17 cellular contexts compared by ENCODE assay signal in the genomic region with DNA sequence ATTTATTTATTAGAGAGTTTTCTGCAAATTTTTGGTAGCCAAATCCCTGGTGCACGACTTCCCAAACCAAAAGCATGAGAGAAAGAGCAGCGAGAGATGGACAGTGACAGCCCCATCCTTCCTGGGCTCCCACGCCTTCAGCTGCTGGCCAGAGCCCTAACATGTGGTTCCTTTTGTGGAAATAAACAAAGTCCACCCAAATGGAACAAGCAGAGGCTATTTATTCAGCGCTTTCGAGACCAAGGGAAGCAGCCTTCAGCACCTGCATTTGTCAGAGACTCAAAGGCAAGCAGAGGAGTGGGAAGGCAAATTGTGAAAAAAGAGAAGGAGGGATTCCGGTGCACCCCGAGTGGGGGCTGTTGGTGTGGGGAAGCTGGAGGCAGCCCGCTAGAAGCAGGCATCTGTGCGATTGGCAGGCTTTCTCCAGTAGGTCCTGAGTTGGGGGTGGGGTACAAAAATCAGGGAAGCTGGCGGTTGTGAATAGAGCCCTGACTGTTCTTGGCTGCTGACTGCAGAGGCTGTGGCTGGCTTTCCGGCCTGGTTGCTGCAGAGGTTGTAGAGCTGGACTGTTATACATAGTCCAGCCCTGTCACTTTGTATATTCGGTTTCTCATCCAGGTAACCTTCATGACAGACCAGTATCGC.
A peak's percentile ranks its signal among the peaks of the same experiment; 100 is the strongest.
DNase-seq lines count a peak whose midpoint lies in the region; ATAC-seq and TF ChIP-seq lines count a peak whose summit lies in the region.
"Had no signal": no experiment of that assay in that cellular context is flagged by ENCODE, and none has a peak within 500 bp of the region (broad histone marks: within the 10 kb centered on the region; RNA-seq: fewer than 3 reads in every experiment).

No MANE protein-coding gene starts in this region.

- H3K27me3 ChIP-seq in esophagus squamous epithelium = no peaks in the 10 kb centered on the region

- H3K36me3 Mint-ChIP-seq in neural crest cell (ENCODE audit: low read depth) = no peaks in the 10 kb centered on the region
- no peaks in the 10 kb centered on the region for H3K36me3 Mint-ChIP-seq in activated T-cell treated with anti-CD3 and anti-CD28 coated beads, Interleukin-2, amount 50 U/mL, for 72 hours (ENCODE audit: insufficient read depth in 2 of 2)
- H3K36me3 Mint-ChIP-seq: CD4-positive, CD25-positive, alpha-beta regulatory T cell had no signal

- no peak for TF ChIP-seq POLR2A in esophagus squamous epithelium (IDR thresholded peaks at IDR 0.05)

- 58 to 67% methylated on average over 13 of the region's 13 CpGs for WGBS in esophagus squamous epithelium, 2 donors

- DNase-seq in NCI-H1092 treated with DMSO at 0.1 percent for 48 hours (lab: John Stamatoyannopoulos, UW) (peak; percentile 30), head of caudate nucleus (peak in 31 of 42 donors; percentile 9 to 61 (median 27)), neural crest cell (ENCODE audit: low read depth, low spot score) (no peak), superior temporal gyrus (ENCODE audit: extremely low spot score) (peak; percentile 29), esophagus squamous epithelium (lab: John Stamatoyannopoulos, UW) (no peak)
- no peak for DNase-seq in activated T-cell treated with anti-CD3 and anti-CD28 coated beads, Interleukin-2, amount 50 U/mL, for 72 hours
- DNase-seq: AML-193; CD4-positive, CD25-positive, alpha-beta regulatory T cell; COR-L47; IMR-90; NCI-H146; NCI-H2081; NCI-H2171 treated with DMSO at 0.1 percent for 48 hours; NCI-H446 had no signal

- intact Hi-C loops in head of caudate nucleus (cut with DNase I) = no loop called here
- intact Hi-C loops in esophagus squamous epithelium (cut with DNase I) = no loop called here

- no peaks in the 10 kb centered on the region for H3K4me1 ChIP-seq in esophagus squamous epithelium
- H3K4me1 ChIP-seq: HAP-1 had no signal

- H3K27ac ChIP-seq in esophagus squamous epithelium = no peak overlapping the region

- TF ChIP-seq CTCF in neural crest cell (conservative IDR thresholded peaks at IDR 0.05) = no peak
- TF ChIP-seq CTCF in esophagus squamous epithelium (IDR thresholded peaks at IDR 0.05) = no peak

- H3K4me1 Mint-ChIP-seq in neural crest cell = peaks cover 16% of the 10 kb centered on the region
- H3K4me1 Mint-ChIP-seq in activated T-cell treated with anti-CD3 and anti-CD28 coated beads, Interleukin-2, amount 50 U/mL, for 72 hours (ENCODE audit: low read depth) = no peaks in the 10 kb centered on the region
- H3K4me1 Mint-ChIP-seq: CD4-positive, CD25-positive, alpha-beta regulatory T cell had no signal

- no peaks in the 10 kb centered on the region for H3K9me3 ChIP-seq in esophagus squamous epithelium
- H3K9me3 ChIP-seq: HAP-1 had no signal

- H3K27ac Mint-ChIP-seq in neural crest cell (ENCODE audit: unreplicated experiment) = no peak overlapping the region
- no peak overlapping the region for H3K27ac Mint-ChIP-seq in activated T-cell treated with anti-CD3 and anti-CD28 coated beads, Interleukin-2, amount 50 U/mL, for 72 hours
- H3K27ac Mint-ChIP-seq: CD4-positive, CD25-positive, alpha-beta regulatory T cell had no signal

- H3K36me3 ChIP-seq in esophagus squamous epithelium = no peaks in the 10 kb centered on the region
- H3K36me3 ChIP-seq: HAP-1 had no signal

- H3K4me3 ChIP-seq in esophagus squamous epithelium = no peak overlapping the region
- H3K4me3 ChIP-seq: HAP-1 had no signal

- no peak for ATAC-seq in GM18519 (IDR thresholded peaks at IDR 0.05; ENCODE audit: low FRiP score, unreplicated experiment)
- ATAC-seq in activated T-cell treated with anti-CD3 and anti-CD28 coated beads, Interleukin-2, amount 50 U/mL, for 72 hours (replicated peaks in 1 of 2) = no peak
- ATAC-seq: Right ventricle myocardium inferior had no signal

- H3K4me3 Mint-ChIP-seq in neural crest cell = peak overlapping the region; percentile 10
- no peak overlapping the region for H3K4me3 Mint-ChIP-seq in activated T-cell treated with anti-CD3 and anti-CD28 coated beads, Interleukin-2, amount 50 U/mL, for 72 hours
- H3K4me3 Mint-ChIP-seq: CD4-positive, CD25-positive, alpha-beta regulatory T cell had no signal

- no peaks in the 10 kb centered on the region for H3K9me3 Mint-ChIP-seq in neural crest cell
- peaks cover 1 to 2% of the 10 kb centered on the region in 2 donors for H3K9me3 Mint-ChIP-seq in activated T-cell treated with anti-CD3 and anti-CD28 coated beads, Interleukin-2, amount 50 U/mL, for 72 hours

- no peaks in the 10 kb centered on the region for H3K27me3 Mint-ChIP-seq in neural crest cell (ENCODE audit: low read depth)
- H3K27me3 Mint-ChIP-seq in activated T-cell treated with anti-CD3 and anti-CD28 coated beads, Interleukin-2, amount 50 U/mL, for 72 hours (ENCODE audit: low read depth) = no peaks in the 10 kb centered on the region
- H3K27me3 Mint-ChIP-seq: CD4-positive, CD25-positive, alpha-beta regulatory T cell had no signal

Comparison
In these comparisons a context has a peak if more than half of its experiments do, and no peak if none do; other contexts are left out.
1. DNase-seq: peak in NCI-H1092 treated with DMSO at 0.1 percent for 48 hours (single experiment), head of caudate nucleus (31 of 42) and superior temporal gyrus (single experiment); none in neural crest cell (single experiment), activated T-cell treated with anti-CD3 and anti-CD28 coated beads, Interleukin-2, amount 50 U/mL, for 72 hours (0 of 2) and esophagus squamous epithelium (single experiment).